In genomic region chr5:170985486-170985885, GRCh38 we compare ENCODE assay signal across 16 cellular contexts.
"Had no signal": no experiment of that assay in that cellular context is flagged by ENCODE, and none has a peak within 500 bp of the region (broad histone marks: within the 10 kb centered on the region; RNA-seq: fewer than 3 reads in every experiment).

No MANE protein-coding gene starts in this region.

- H3K9me3 ChIP-seq: tibial artery had no signal

- H3K27me3 ChIP-seq: right atrium auricular region, tibial artery had no signal

- DNase-seq: activated CD4-positive, alpha-beta memory T cell treated with anti-CD3 and anti-CD28 coated beads for 36 hours; activated CD4-positive, alpha-beta T cell treated with anti-CD3 and anti-CD28 coated beads for 4 hours; activated naive CD4-positive, alpha-beta T cell; activated naive CD8-positive, alpha-beta T cell treated with anti-CD3 and anti-CD28 coated beads for 36 hours; activated T-cell treated with anti-CD3 and anti-CD28 coated beads for 4 hours; cerebellar nuclear complex; effector memory CD4-positive, alpha-beta T cell; left cardiac atrium; mesenchymal stem cell; mucosa of descending colon; naive B cell; stimulated activated CD4-positive, alpha-beta T cell treated with anti-CD3 and anti-CD28 coated beads, Interleukin-2, amount 100 ng/mL, for 24 hours; stimulated activated naive CD8-positive, alpha-beta T cell treated with anti-CD3 and anti-CD28 coated beads, Interleukin-15, Interleukin-2, amounts not matched to agents 100 U/mL and 50 U/mL, for 24 hours; substantia nigra; tibial artery had no signal

- ATAC-seq: left cardiac atrium; mucosa of descending colon; stimulated activated naive CD8-positive, alpha-beta T cell treated with anti-CD3 and anti-CD28 coated beads, Interleukin-15, Interleukin-2, amounts not matched to agents 100 U/mL and 50 U/mL, for 24 hours had no signal

- H3K27ac ChIP-seq: right atrium auricular region, tibial artery had no signal

- H3K36me3 ChIP-seq: right atrium auricular region had no signal

- H3K4me3 ChIP-seq: mucosa of descending colon, right atrium auricular region, tibial artery had no signal

- H3K4me1 ChIP-seq: right atrium auricular region, tibial artery had no signal
